1 cellular context compared by ENCODE assay signal in the genomic region with DNA sequence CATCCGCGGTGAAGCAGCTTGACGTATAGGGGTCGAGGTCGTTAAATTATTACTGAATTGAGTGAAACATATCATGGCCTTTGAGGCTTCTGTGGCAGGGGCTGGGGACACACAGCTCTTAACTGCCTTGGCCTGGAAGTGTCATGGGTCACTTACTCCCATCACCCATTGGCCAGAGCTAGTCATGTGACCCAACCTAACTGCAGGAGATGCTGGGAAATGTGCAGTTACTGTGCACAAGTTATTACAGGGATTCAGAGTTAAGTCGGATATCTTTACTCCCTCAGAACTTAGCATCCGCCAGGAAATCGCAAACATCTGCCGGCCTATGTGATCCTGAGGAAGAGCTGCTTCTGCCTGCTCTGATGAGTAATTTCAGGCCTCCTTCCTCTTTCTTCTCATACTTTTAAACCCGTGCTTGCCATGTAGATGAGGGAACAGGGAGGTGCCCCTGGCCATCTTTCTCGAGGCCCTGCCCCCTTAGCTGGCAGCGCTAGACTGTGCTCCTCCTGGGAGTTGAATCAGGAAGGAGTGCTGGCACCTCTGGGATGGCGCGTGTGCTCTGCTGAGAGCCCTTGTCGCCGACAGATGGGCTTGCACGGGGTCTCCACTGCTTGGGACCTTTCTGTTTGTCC.
TF ChIP-seq lines count a peak whose summit lies in the region.

No MANE protein-coding gene starts in this region.

TF ChIP-seq in HCT116, 20 proteins besides CTCF, POLR2A, EP300 and RAD21:
- no peak for TF ChIP-seq EZH2 (IDR thresholded peaks at IDR 0.05)
- TF ChIP-seq, protein P1, sequence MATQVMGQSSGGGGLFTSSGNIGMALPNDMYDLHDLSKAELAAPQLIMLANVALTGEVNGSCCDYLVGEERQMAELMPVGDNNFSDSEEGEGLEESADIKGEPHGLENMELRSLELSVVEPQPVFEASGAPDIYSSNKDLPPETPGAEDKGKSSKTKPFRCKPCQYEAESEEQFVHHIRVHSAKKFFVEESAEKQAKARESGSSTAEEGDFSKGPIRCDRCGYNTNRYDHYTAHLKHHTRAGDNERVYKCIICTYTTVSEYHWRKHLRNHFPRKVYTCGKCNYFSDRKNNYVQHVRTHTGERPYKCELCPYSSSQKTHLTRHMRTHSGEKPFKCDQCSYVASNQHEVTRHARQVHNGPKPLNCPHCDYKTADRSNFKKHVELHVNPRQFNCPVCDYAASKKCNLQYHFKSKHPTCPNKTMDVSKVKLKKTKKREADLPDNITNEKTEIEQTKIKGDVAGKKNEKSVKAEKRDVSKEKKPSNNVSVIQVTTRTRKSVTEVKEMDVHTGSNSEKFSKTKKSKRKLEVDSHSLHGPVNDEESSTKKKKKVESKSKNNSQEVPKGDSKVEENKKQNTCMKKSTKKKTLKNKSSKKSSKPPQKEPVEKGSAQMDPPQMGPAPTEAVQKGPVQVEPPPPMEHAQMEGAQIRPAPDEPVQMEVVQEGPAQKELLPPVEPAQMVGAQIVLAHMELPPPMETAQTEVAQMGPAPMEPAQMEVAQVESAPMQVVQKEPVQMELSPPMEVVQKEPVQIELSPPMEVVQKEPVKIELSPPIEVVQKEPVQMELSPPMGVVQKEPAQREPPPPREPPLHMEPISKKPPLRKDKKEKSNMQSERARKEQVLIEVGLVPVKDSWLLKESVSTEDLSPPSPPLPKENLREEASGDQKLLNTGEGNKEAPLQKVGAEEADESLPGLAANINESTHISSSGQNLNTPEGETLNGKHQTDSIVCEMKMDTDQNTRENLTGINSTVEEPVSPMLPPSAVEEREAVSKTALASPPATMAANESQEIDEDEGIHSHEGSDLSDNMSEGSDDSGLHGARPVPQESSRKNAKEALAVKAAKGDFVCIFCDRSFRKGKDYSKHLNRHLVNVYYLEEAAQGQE (IDR thresholded peaks at IDR 0.05; ENCODE audit: low read depth): no peak
- no peak for TF ChIP-seq YY1 (IDR thresholded peaks at IDR 0.05; ENCODE audit: extremely low read depth, insufficient replicate concordance, low read depth, low read length)
- TF ChIP-seq ZNF274 (IDR thresholded peaks at IDR 0.05; ENCODE audit: low read depth, low read length): no peak
- TF ChIP-seq ZFX (IDR thresholded peaks at IDR 0.05): 0 out of 2 replicates have a peak, but pooled peaks have one; percentile 3
TF ChIP-seq in HCT116: peak in this region for 1.
